1 cellular context compared by ENCODE assay signal in genomic region chr7:75696263-75697037, GRCh38.
TF ChIP-seq lines count a peak whose summit lies in the region.

No MANE protein-coding gene starts in this region.

TF ChIP-seq in GM23338, 12 proteins besides CTCF, POLR2A, EP300 and RAD21 (continued from another document):
- TF ChIP-seq REST (IDR thresholded peaks at IDR 0.05; ENCODE audit: unreplicated experiment) (no peak), JUNB (IDR thresholded peaks at IDR 0.05; ENCODE audit: unreplicated experiment) (no peak), POLR2AphosphoS5 (IDR thresholded peaks at IDR 0.05; ENCODE audit: low read depth) (no peak), ZNF114 (CRISPR knock-in tag; IDR thresholded peaks at IDR 0.05) (no peak)
